ENCODE assay signal across 9 cellular contexts in genomic region chr2:898319-898718, GRCh38. TPM values are rescaled to one million over a fixed set of nuclear protein-coding genes. Genes with fewer than 3 reads are reported as not detected.
A peak's percentile ranks its signal among the peaks of the same experiment; 100 is the strongest.
DNase-seq lines count a peak whose midpoint lies in the region; ATAC-seq, FAIRE-seq and TF ChIP-seq lines count a peak whose summit lies in the region.
"Had no signal": no experiment of that assay in that cellular context is flagged by ENCODE, and none has a peak within 500 bp of the region (broad histone marks: within the 10 kb centered on the region; RNA-seq: fewer than 3 reads in every experiment).

No MANE protein-coding gene starts in this region.

- no peaks in the 10 kb centered on the region for H3K79me1 ChIP-seq in mesendoderm (ENCODE audit: low read length)

- no peaks in the 10 kb centered on the region for H3K27me3 ChIP-seq in mesendoderm (ENCODE audit: insufficient read depth, low read length, poor library complexity)

- DNase-seq in GM12891 (ENCODE audit: insufficient read length, low spot score) (no peak), mesendoderm (peak; percentile 84), GM19239 (ENCODE audit: insufficient read length, low spot score) (no peak), hepatic stellate cell (ENCODE audit: low spot score) (no peak)
- DNase-seq: activated naive CD8-positive, alpha-beta T cell treated with anti-CD3 and anti-CD28 coated beads for 36 hours; HFFc6 had no signal

- no peak overlapping the region for H3K4ac ChIP-seq in mesendoderm (ENCODE audit: low read depth, low read length)

- H3K27ac ChIP-seq in HEK293 (ENCODE audit: extremely low read depth, low read depth, low read length), result no peak overlapping the region
- no peak overlapping the region; the same call in 1 of the 2 replicates for H3K27ac ChIP-seq in VCaP
- no peak overlapping the region for H3K27ac ChIP-seq in mesendoderm (ENCODE audit: low read depth, low read length)

- no peak for ATAC-seq in GM18873 (IDR thresholded peaks at IDR 0.05; ENCODE audit: low FRiP score, unreplicated experiment)

- no peak overlapping the region for H2BK120ac ChIP-seq in mesendoderm (ENCODE audit: low read depth, low read length)

- no CpG with 5 or more reads among the region's 2 CpGs for WGBS in mesendoderm (ENCODE audit: extremely low coverage, insufficient coverage, low lambda C conversion rate)

- no peak overlapping the region for H2AK5ac ChIP-seq in mesendoderm (ENCODE audit: low read length)

- H3K56ac ChIP-seq in mesendoderm (ENCODE audit: low read length), result no peak overlapping the region

- FAIRE-seq in GM12891 (lab: Jason Lieb, UNC), result no peak
- FAIRE-seq in GM19239 (lab: Jason Lieb, UNC), result no peak

- H3K4me3 ChIP-seq in HEK293 (ENCODE audit: low read depth, low read length), result no peak overlapping the region
- H3K4me3 ChIP-seq in mesendoderm (ENCODE audit: low read length), result no peak overlapping the region

- no peaks in the 10 kb centered on the region for H3K4me1 ChIP-seq in HEK293 (ENCODE audit: control insufficient read depth, insufficient read depth, low read length)
- no peaks in the 10 kb centered on the region for H3K4me1 ChIP-seq in mesendoderm (ENCODE audit: control insufficient read depth, low read depth, low read length)

- H4K8ac ChIP-seq in mesendoderm (ENCODE audit: low read depth, low read length), result no peak overlapping the region

- H3K36me3 ChIP-seq in HEK293 (ENCODE audit: control insufficient read depth in 2 of 2, insufficient read depth in 1 of 2, low read length in 2 of 2), result no peaks in the 10 kb centered on the region
- no peaks in the 10 kb centered on the region for H3K36me3 ChIP-seq in mesendoderm (ENCODE audit: control insufficient read depth, insufficient read depth, low read length)

- H3K9me3 ChIP-seq in HEK293 (ENCODE audit: control insufficient read depth, insufficient read depth, low read depth, low read length), result no peaks in the 10 kb centered on the region

- no peak overlapping the region for H2BK5ac ChIP-seq in mesendoderm (ENCODE audit: low read length)

- H3K9ac ChIP-seq in mesendoderm (ENCODE audit: low read length), result no peak overlapping the region

- TF ChIP-seq POLR2A in GM12891 (IDR thresholded peaks at IDR 0.05; ENCODE audit: low read depth, low read length), result no peak

- H3K79me2 ChIP-seq in mesendoderm (ENCODE audit: control insufficient read depth, insufficient read depth, low read length), result no peaks in the 10 kb centered on the region

- no peak overlapping the region for H3K4me2 ChIP-seq in mesendoderm (ENCODE audit: low read length)

- no peak overlapping the region for H4K5ac ChIP-seq in mesendoderm (ENCODE audit: low read length)

- POLR2A ChIA-PET in HEK293 (lab: Yijun Ruan, JAX), result no interaction called here

- CTCF ChIA-PET in HEK293 (lab: Yijun Ruan, JAX), result interaction anchor here (0.5 to 1.1 kb wide), 5 partner anchors 20 to 369 kb away, joined by 3 to 4 read pairs (median 3); no protein-coding TSS in a partner anchor

- H2BK15ac ChIP-seq in mesendoderm (replicated peaks; ENCODE audit: low read depth), result no peak overlapping the region

- H3K23ac ChIP-seq in mesendoderm (ENCODE audit: low read length), result no peak overlapping the region

- no peak overlapping the region for H3K18ac ChIP-seq in mesendoderm (ENCODE audit: low read length)

- TF ChIP-seq CTCF in HEK293 (tag by site-specific recombination; IDR thresholded peaks at IDR 0.05) (no peak), VCaP (conservative IDR thresholded peaks at IDR 0.05) (peak; percentile 83)

TF ChIP-seq in GM12891, 5 proteins besides CTCF, POLR2A, EP300 and RAD21:
- no peak for TF ChIP-seq POLR2AphosphoS5 (IDR thresholded peaks at IDR 0.05; ENCODE audit: low read depth, low read length)
- peak; percentile 93; the same call in 1 of the 2 replicates for TF ChIP-seq POU2F2 (IDR thresholded peaks at IDR 0.05; ENCODE audit: low read depth, low read length)
TF ChIP-seq in GM12891: peak in this region for 1.

TF ChIP-seq in HEK293, 187 proteins besides CTCF, POLR2A, EP300 and RAD21:
- no peak for TF ChIP-seq ZNF621 (tag by site-specific recombination; IDR thresholded peaks at IDR 0.05)
- peak; percentile 22 for TF ChIP-seq ZNF654 (tag by site-specific recombination; IDR thresholded peaks at IDR 0.05; ENCODE audit: low read depth)

RNA-seq across cellular contexts. Expression of gene SNTG2, which starts 52.3 kb away (rescaled TPM):
- 0.77 TPM for polyA plus RNA-seq in GM12891 (2012; ENCODE audit: low read depth, missing spikeins)
- polyA plus RNA-seq in mesendoderm (2013, experiment 1 of 2), result 1.4 TPM
- polyA plus RNA-seq in mesendoderm (2013, experiment 2 of 2), result 1.7 TPM
